Comparison of ENCODE assay signal across 29 cellular contexts in the genomic region with DNA sequence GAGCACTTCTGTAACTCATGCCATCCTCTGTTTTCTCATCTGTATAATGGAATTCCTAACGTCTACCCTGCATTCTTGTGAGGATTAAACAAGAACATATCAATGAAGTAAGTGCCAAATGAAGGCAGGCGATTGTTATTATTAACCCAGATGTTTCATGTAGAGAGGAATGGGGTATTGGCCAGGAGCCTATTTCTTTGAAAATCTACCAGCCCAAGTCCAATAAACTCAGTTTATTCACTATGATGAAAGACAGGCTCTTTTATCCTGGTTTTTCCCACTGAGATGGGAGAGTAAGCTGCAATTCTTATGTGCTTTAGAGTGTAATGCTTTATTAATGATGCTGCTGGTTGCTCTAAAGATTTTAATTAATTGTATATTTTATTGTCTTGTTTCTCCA. TPM values are rescaled to one million over a fixed set of nuclear protein-coding genes. Genes with fewer than 3 reads are reported as not detected.
"Had no signal": no experiment of that assay in that cellular context is flagged by ENCODE, and none has a peak within 500 bp of the region (broad histone marks: within the 10 kb centered on the region; RNA-seq: fewer than 3 reads in every experiment).

No MANE protein-coding gene starts in this region.

- H3K4me1 ChIP-seq: colonic mucosa, left lung, pancreas, thyroid gland had no signal

- H3K4me2 ChIP-seq: smooth muscle cell had no signal

- FAIRE-seq: endothelial cell of umbilical vein, islet of Langerhans, pancreas had no signal

- ATAC-seq: heart right ventricle; left cardiac atrium; left lung; mucosa of descending colon; natural killer cell treated with Interleukin-12 subunit alpha and Interleukin-12 subunit beta and Interleukin-15 and Interleukin-18, amount 100 ng/mL, for 72 hours; pancreas; sciatic nerve; stimulated activated effector memory CD8-positive, alpha-beta T cell treated with anti-CD3 and anti-CD28 coated beads, Interleukin-12 subunit alpha, Interleukin-12 subunit beta, amount 100 ng/mL, for 72 hours had no signal

- H3K4me3 ChIP-seq: colonic mucosa, esophagus muscularis mucosa, heart right ventricle, left lung, mucosa of descending colon, pancreas, smooth muscle cell, stomach, thyroid gland had no signal

- H3K27me3 ChIP-seq: colonic mucosa, esophagus muscularis mucosa, left lung, pancreas, stomach, thyroid gland had no signal

- DNase-seq: colonic mucosa; effector CD8-positive, alpha-beta T cell; endodermal cell; foreskin melanocyte; glutamatergic neuron; heart right ventricle; hippocampal formation; left cardiac atrium; left lung; mesenchymal stem cell; mucosa of descending colon; naive B cell; pancreas; stimulated activated CD4-positive, alpha-beta T cell treated with anti-CD3 and anti-CD28 coated beads, Interleukin-12 subunit alpha, Interleukin-12 subunit beta, amount 100 ng/mL, for 4 hours; stimulated activated CD4-positive, alpha-beta T cell treated with anti-CD3 and anti-CD28 coated beads, Interleukin-1b, Interleukin-23, amount 100 ng/mL, for 48 hours; stimulated activated CD4-positive, alpha-beta T cell treated with anti-CD3 and anti-CD28 coated beads, Interleukin-4, amount 100 ng/mL, for 24 hours; stimulated activated naive CD4-positive, alpha-beta T cell treated with Interleukin-2 at 50 U/mL for 16 hours; stomach; thyroid gland; trophoblast cell had no signal

- H3K27ac ChIP-seq: colonic mucosa, esophagus muscularis mucosa, heart right ventricle, left lung, neutrophil, pancreas, stomach, thyroid gland had no signal

- H3K9me3 ChIP-seq: colonic mucosa, esophagus muscularis mucosa, heart right ventricle, left lung, mucosa of descending colon, neutrophil, pancreas, stomach, thyroid gland had no signal

- H3K36me3 ChIP-seq: colonic mucosa, left lung, neutrophil, pancreas, stomach, thyroid gland had no signal

RNA-seq across cellular contexts. Expression of gene CTTNBP2, which starts 9.6 kb away (rescaled TPM):
- total RNA-seq: lung microvascular endothelial cell had no signal
